In genomic region chr13:20305587-20305986, GRCh38 we compare ENCODE assay signal across 24 cellular contexts.
DNase-seq lines count a peak whose midpoint lies in the region; ATAC-seq, FAIRE-seq and TF ChIP-seq lines count a peak whose summit lies in the region.
"Had no signal": no experiment of that assay in that cellular context is flagged by ENCODE, and none has a peak within 500 bp of the region (broad histone marks: within the 10 kb centered on the region; RNA-seq: fewer than 3 reads in every experiment).

No MANE protein-coding gene starts in this region.

- H3K27ac ChIP-seq in HepG2 (ENCODE audit: extremely low read length, insufficient read depth, low read length) (no peak overlapping the region), right lobe of liver (no peak overlapping the region), OCI-LY7 (ENCODE audit: low read depth, low read length, poor library complexity, severe bottlenecking) (no peak overlapping the region)
- H3K27ac ChIP-seq: HL-60 had no signal

- H3K9me3 ChIP-seq in HepG2 (ENCODE audit: low read length): no peaks in the 10 kb centered on the region
- H3K9me3 ChIP-seq in right lobe of liver: no peaks in the 10 kb centered on the region
- H3K9me3 ChIP-seq in OCI-LY7 (ENCODE audit: low read length): no peaks in the 10 kb centered on the region
- H3K9me3 ChIP-seq: BE2C, SK-N-SH had no signal

- H3K4me1 ChIP-seq in HepG2 (ENCODE audit: insufficient read depth, low read length) (no peaks in the 10 kb centered on the region), right lobe of liver (no peaks in the 10 kb centered on the region), OCI-LY7 (ENCODE audit: insufficient read depth, low read length, poor library complexity, severe bottlenecking) (no peaks in the 10 kb centered on the region)
- H3K4me1 ChIP-seq: BE2C had no signal

- TF ChIP-seq CTCF in HepG2 (CRISPR knock-in tag; IDR thresholded peaks at IDR 0.05) (no peak), right lobe of liver (IDR thresholded peaks at IDR 0.05) (no peak), OCI-LY7 (conservative IDR thresholded peaks at IDR 0.05; ENCODE audit: low read length) (no peak; the same call in 1 of the 2 replicates), glutamatergic neuron (IDR thresholded peaks at IDR 0.05; ENCODE audit: partially characterized antibody, unreplicated experiment) (peak; percentile 33)

- no peak overlapping the region for H3K9ac ChIP-seq in HepG2 (ENCODE audit: insufficient read depth, low read depth, low read length)
- H3K9ac ChIP-seq: SK-N-SH had no signal

- TF ChIP-seq POLR2A in HepG2 (IDR thresholded peaks at IDR 0.05; ENCODE audit: insufficient read depth in 1 of 2, low read depth in 2 of 2, low read length in 2 of 2) (no peak), right lobe of liver (IDR thresholded peaks at IDR 0.05) (no peak)

- H3K27ac Mint-ChIP-seq in glutamatergic neuron (ENCODE audit: unreplicated experiment): no peak overlapping the region
- H3K27ac Mint-ChIP-seq: CD4-positive, alpha-beta memory T cell; T-cell had no signal

- ATAC-seq in HepG2: peak; percentile 34; the same call in 2 of the 3 replicates
- ATAC-seq in right lobe of liver: no peak
- no peak for ATAC-seq in HG03159 (IDR thresholded peaks at IDR 0.05; ENCODE audit: unreplicated experiment)
- no peak for ATAC-seq in HG03378 (IDR thresholded peaks at IDR 0.05; ENCODE audit: unreplicated experiment)
- ATAC-seq: K562, T-cell had no signal

- H3K36me3 ChIP-seq in HepG2 (replicated peaks in 1 of 2; ENCODE audit: control insufficient read depth in 1 of 2, insufficient read depth in 2 of 2, low read length in 2 of 2): no peaks in the 10 kb centered on the region
- H3K36me3 ChIP-seq in right lobe of liver: no peaks in the 10 kb centered on the region
- H3K36me3 ChIP-seq in OCI-LY7 (ENCODE audit: insufficient read depth, low read length): no peaks in the 10 kb centered on the region
- H3K36me3 ChIP-seq: BE2C had no signal

- no peaks in the 10 kb centered on the region for H3K79me2 ChIP-seq in HepG2 (ENCODE audit: insufficient read depth, low read length)
- H3K79me2 ChIP-seq in OCI-LY7 (ENCODE audit: insufficient read depth, low read depth, low read length): no peaks in the 10 kb centered on the region

- H3K4me3 ChIP-seq in HepG2 (replicated peaks in 1 of 3; ENCODE audit: insufficient read depth in 1 of 3, low read depth in 2 of 3, low read length in 3 of 3) (no peak overlapping the region), right lobe of liver (no peak overlapping the region), OCI-LY7 (ENCODE audit: low read depth, low read length, poor library complexity, severe bottlenecking) (no peak overlapping the region)
- H3K4me3 ChIP-seq: K562 had no signal

- TF ChIP-seq RAD21 in HepG2 (CRISPR knock-in tag; IDR thresholded peaks at IDR 0.05): no peak

- TF ChIP-seq EP300 in HepG2 (IDR thresholded peaks at IDR 0.05; ENCODE audit: low read depth in 2 of 2, low read length in 2 of 2) (no peak), HepG2 (CRISPR knock-in tag; IDR thresholded peaks at IDR 0.05; ENCODE audit: borderline replicate concordance) (no peak)

- H3K9me3 Mint-ChIP-seq in glutamatergic neuron (ENCODE audit: unreplicated experiment): peaks cover 6% of the 10 kb centered on the region

- H3K27me3 ChIP-seq in HepG2 (ENCODE audit: control insufficient read depth in 1 of 2, insufficient read depth in 2 of 2, low read length in 2 of 2) (no peaks in the 10 kb centered on the region), right lobe of liver (peaks cover 0 to 5% of the 10 kb centered on the region in 2 donors)

- no peak overlapping the region for H3K4me2 ChIP-seq in HepG2 (ENCODE audit: low read depth, low read length)
- H3K4me2 ChIP-seq in OCI-LY7 (ENCODE audit: low read length): no peak overlapping the region
- H3K4me2 ChIP-seq: SK-N-SH had no signal

- no peak for DNase-seq in HepG2 (ENCODE audit: low spot score)
- DNase-seq in right lobe of liver: no peak
- peak; percentile 2 for DNase-seq in OCI-LY7 (ENCODE audit: low spot score)
- DNase-seq in glutamatergic neuron: no peak
- DNase-seq in NOMO-1 treated with dmso at 0.1 percent for 144 hours (lab: John Stamatoyannopoulos, UW; ENCODE audit: unreplicated experiment): no peak
- DNase-seq in activated CD4-positive, CD25-positive, alpha-beta regulatory T cell (lab: John Stamatoyannopoulos, UW): no peak
- DNase-seq: 8988T; BE2C; Calu3; CD4-positive, alpha-beta memory T cell; H7; NCI-H1105; NCI-H1694; NCI-H2107; NCI-H2227 treated with DMSO at 0.1 percent for 48 hours; NCI-H524; SHP77; SK-N-SH; T-cell had no signal

- POLR2A ChIA-PET in HepG2 (lab: Yijun Ruan, JAX): no interaction called here
- POLR2A ChIA-PET in OCI-LY7 (lab: Charles Lee): no interaction called here

- H4K20me1 ChIP-seq in HepG2 (ENCODE audit: insufficient read depth, low read length): no peaks in the 10 kb centered on the region
- no peaks in the 10 kb centered on the region for H4K20me1 ChIP-seq in OCI-LY7 (ENCODE audit: insufficient read depth, low read length)

- H3K36me3 Mint-ChIP-seq in glutamatergic neuron (ENCODE audit: unreplicated experiment): peaks cover 5% of the 10 kb centered on the region
- H3K36me3 Mint-ChIP-seq: CD4-positive, alpha-beta memory T cell; T-cell had no signal

- peaks cover 4% of the 10 kb centered on the region for H3K4me1 Mint-ChIP-seq in glutamatergic neuron (ENCODE audit: low read depth, unreplicated experiment)

- no peak overlapping the region for H3K4me3 Mint-ChIP-seq in glutamatergic neuron (ENCODE audit: unreplicated experiment)
- H3K4me3 Mint-ChIP-seq: CD4-positive, alpha-beta memory T cell; T-cell had no signal

- peaks cover 7% of the 10 kb centered on the region for H3K27me3 Mint-ChIP-seq in glutamatergic neuron (ENCODE audit: unreplicated experiment)

- in situ Hi-C loops in HepG2 (cut with HindIII; ENCODE audit: extremely low pct_ligation_motif_present, low pct_unique_long_range_greater_than_20kb): no loop called here

- intact Hi-C loops in HepG2 (cut with micrococcal nuclease; ENCODE audit: unreplicated experiment): loop anchor here (5.0 kb wide), 1 partner anchor 108 kb away; no protein-coding TSS in a partner anchor
- intact Hi-C loops in right lobe of liver (cut with DNase I): no loop called here
- intact Hi-C loops in OCI-LY7 (cut with micrococcal nuclease; ENCODE audit: unreplicated experiment): no loop called here

- WGBS in HepG2 (ENCODE audit: low lambda C conversion rate): 13% methylated on average over 2 of the region's 2 CpGs
- 35% methylated on average over 2 of the region's 2 CpGs for WGBS in right lobe of liver (ENCODE audit: insufficient coverage, low coverage, low lambda C conversion rate, missing lambda C conversion rate)

- H2AFZ ChIP-seq in HepG2 (ENCODE audit: low read length): no peak overlapping the region
- H2AFZ ChIP-seq in OCI-LY7 (ENCODE audit: low read length): no peak overlapping the region

- BruUV-seq in HepG2 (replicated peaks; lab: Mats Ljungman, UMichigan) (no TSS peak), OCI-LY7 (replicated peaks; lab: Mats Ljungman, UMichigan) (no TSS peak)

- no peak for FAIRE-seq in HepG2 (lab: Jason Lieb, UNC)
- FAIRE-seq: GM12892, K562 had no signal

- H3K9me2 ChIP-seq in OCI-LY7 (ENCODE audit: insufficient read depth, low read length): no peaks in the 10 kb centered on the region
- H3K9me2 ChIP-seq: SK-N-SH had no signal

- CTCF ChIA-PET in HepG2 (lab: Yijun Ruan, JAX; ENCODE audit: low intra/inter-chr PET ratio, low total read pairs): no interaction called here
- CTCF ChIA-PET in OCI-LY7 (lab: Charles Lee; ENCODE audit: unreplicated experiment): no interaction called here

TF ChIP-seq in HepG2, 621 proteins besides CTCF, POLR2A, EP300 and RAD21:
- no peak for TF ChIP-seq TP53 (CRISPR knock-in tag; conservative IDR thresholded peaks at IDR 0.05)
- no peak for TF ChIP-seq ZFP36L1 (CRISPR knock-in tag; IDR thresholded peaks at IDR 0.05)
- no peak for TF ChIP-seq MAZ (IDR thresholded peaks at IDR 0.05; ENCODE audit: borderline replicate concordance, low read depth, low read length)
- TF ChIP-seq MAZ (CRISPR knock-in tag; IDR thresholded peaks at IDR 0.05; ENCODE audit: low read depth): no peak
- no peak for TF ChIP-seq SOX5 (CRISPR knock-in tag; IDR thresholded peaks at IDR 0.05; ENCODE audit: borderline replicate concordance)
- no peak for TF ChIP-seq ZNF777 (CRISPR knock-in tag; IDR thresholded peaks at IDR 0.05)
- TF ChIP-seq ZNF235 (CRISPR knock-in tag; IDR thresholded peaks at IDR 0.05; ENCODE audit: borderline replicate concordance): no peak
- no peak for TF ChIP-seq MED13 (CRISPR knock-in tag; IDR thresholded peaks at IDR 0.05)
- no peak for TF ChIP-seq HNRNPH1 (optimal IDR thresholded peaks at IDR 0.05; ENCODE audit: low read depth, low read length)
- TF ChIP-seq CHCHD3 (CRISPR knock-in tag; IDR thresholded peaks at IDR 0.05): no peak
- no peak for TF ChIP-seq KLF13 (CRISPR knock-in tag; IDR thresholded peaks at IDR 0.05)
- no peak for TF ChIP-seq TEAD3 (CRISPR knock-in tag; optimal IDR thresholded peaks at IDR 0.05; ENCODE audit: borderline replicate concordance)
- no peak for TF ChIP-seq ISX (CRISPR knock-in tag; conservative IDR thresholded peaks at IDR 0.05)
- no peak for TF ChIP-seq XRCC5 (optimal IDR thresholded peaks at IDR 0.05; ENCODE audit: low read length)
